In genomic region chr10:113643183-113643582, GRCh38 we compare ENCODE assay signal across 19 cellular contexts. TPM values are rescaled to one million over a fixed set of nuclear protein-coding genes. Genes with fewer than 3 reads are reported as not detected.
"Had no signal": no experiment of that assay in that cellular context is flagged by ENCODE, and none has a peak within 500 bp of the region (broad histone marks: within the 10 kb centered on the region; RNA-seq: fewer than 3 reads in every experiment).

No MANE protein-coding gene starts in this region.

- DNase-seq: activated CD4-positive, alpha-beta memory T cell treated with anti-CD3 and anti-CD28 coated beads, Interleukin-2, amount 10 ng/mL, durations not matched to agents 7 days and 5 days; activated CD4-positive, alpha-beta T cell treated with anti-CD3 and anti-CD28 coated beads, Interleukin-2, amount 10 ng/mL, durations not matched to agents 24 days and 14 days; activated effector memory CD4-positive, alpha-beta T cell treated with anti-CD3 and anti-CD28 coated beads, Interleukin-2, amount 50 U/mL, for 16 hours; activated naive CD4-positive, alpha-beta T cell treated with anti-CD3 and anti-CD28 coated beads, Interleukin-2, amount 10 ng/mL, durations not matched to agents 7 days and 5 days; amygdala; effector CD4-positive, alpha-beta T cell; head of caudate nucleus; islet precursor cell; natural killer cell; stimulated activated CD4-positive, alpha-beta T cell treated with anti-CD3 and anti-CD28 coated beads, Interleukin-12 subunit alpha, Interleukin-12 subunit beta, amount 100 ng/mL, for 4 hours; stimulated activated CD4-positive, alpha-beta T cell treated with anti-CD3 and anti-CD28 coated beads, Interleukin-4, amount 100 ng/mL, for 4 hours; stimulated activated naive CD8-positive, alpha-beta T cell treated with anti-CD3 and anti-CD28 coated beads, Interleukin-15, Interleukin-2, amounts not matched to agents 100 U/mL and 50 U/mL, for 24 hours; T-helper 2 cell had no signal

- H3K27me3 ChIP-seq: cardiac muscle cell had no signal

- H3K36me3 ChIP-seq: cardiac muscle cell had no signal

- H3K4me3 ChIP-seq: cardiac muscle cell had no signal

- H3K27ac ChIP-seq: cardiac muscle cell had no signal

- ATAC-seq: natural killer cell; stimulated activated naive CD8-positive, alpha-beta T cell treated with anti-CD3 and anti-CD28 coated beads, Interleukin-15, Interleukin-2, amounts not matched to agents 100 U/mL and 50 U/mL, for 24 hours had no signal

RNA-seq across cellular contexts. Expression of gene NRAP, which starts 20.7 kb away (rescaled TPM):
- total RNA-seq: activated CD4-positive, alpha-beta memory T cell treated with anti-CD3 and anti-CD28 coated beads, Interleukin-2, amount 10 ng/mL, durations not matched to agents 7 days and 5 days; activated CD4-positive, alpha-beta T cell treated with anti-CD3 and anti-CD28 coated beads, Interleukin-2, amount 10 ng/mL, durations not matched to agents 24 days and 14 days; frontal cortex; lung microvascular endothelial cell; natural killer cell; osteoblast; progenitor cell of endocrine pancreas; subcutaneous adipose tissue had no signal
